In genomic region chr19:58385313-58386165, GRCh38 we compare ENCODE assay signal across 9 cellular contexts. TPM values are rescaled to one million over a fixed set of nuclear protein-coding genes. Genes with fewer than 3 reads are reported as not detected.
DNase-seq lines count a peak whose midpoint lies in the region; ATAC-seq, FAIRE-seq and TF ChIP-seq lines count a peak whose summit lies in the region.
"Had no signal": no experiment of that assay in that cellular context is flagged by ENCODE, and none has a peak within 500 bp of the region (broad histone marks: within the 10 kb centered on the region; RNA-seq: fewer than 3 reads in every experiment).

No MANE protein-coding gene starts in this region.

- TF ChIP-seq EP300 in H1 (IDR thresholded peaks at IDR 0.05; ENCODE audit: borderline replicate concordance in 1 of 2, low read depth in 2 of 2, low read length in 2 of 2) = no peak

- peak overlapping the region; percentile 79; the same call in 1 of the 2 replicates for H2AK5ac ChIP-seq in H1 (ENCODE audit: low read depth, low read length)

- peak overlapping the region; percentile 97 for H2BK5ac ChIP-seq in H1 (ENCODE audit: low read depth, low read length)

- peak overlapping the region; percentile 92 for H3K4me2 ChIP-seq in PC-3 (ENCODE audit: low read length)
- H3K4me2 ChIP-seq in H1 (ENCODE audit: insufficient read depth in 1 of 2, low read depth in 2 of 2, low read length in 2 of 2) = peak overlapping the region; percentile 95 to 98

- TF ChIP-seq RAD21 in H1 (IDR thresholded peaks at IDR 0.05 in 1 of 2, conservative IDR thresholded peaks at IDR 0.05 in 1 of 2; ENCODE audit: low read depth in 2 of 2, low read length in 2 of 2) = no peak

- POLR2A ChIA-PET in PC-3 (lab: Charles Lee; ENCODE audit: unreplicated experiment) (no interaction called here), H1 (lab: Charles Lee; ENCODE audit: partially characterized antibody) (interaction anchor here (0.6 to 5.8 kb wide), 9 partner anchors 12 to 134 kb away, joined by 3 to 78 read pairs (median 4); partner anchors contain the start of genes ERVK3-1, RNF225, ZBTB45 and ZNF497)

- CTCF ChIA-PET in PC-3 (lab: Charles Lee) (no interaction called here), H1 (lab: Charles Lee; ENCODE audit: partially characterized antibody) (no interaction called here)

- TF ChIP-seq CTCF in C4-2B (conservative IDR thresholded peaks at IDR 0.05) = no peak
- no peak for TF ChIP-seq CTCF in PC-3 (conservative IDR thresholded peaks at IDR 0.05; ENCODE audit: low read depth, low read length)
- TF ChIP-seq CTCF in H1 (IDR thresholded peaks at IDR 0.05; ENCODE audit: control extremely low read depth in 1 of 3, insufficient read depth in 1 of 3, low read depth in 1 of 3, low read length in 3 of 3) = no peak
- no peak for TF ChIP-seq CTCF in neutrophil (IDR thresholded peaks at IDR 0.05)

- no peak overlapping the region for H3K23ac ChIP-seq in H1 (ENCODE audit: insufficient read length)

- peak overlapping the region; percentile 99 for H3K27ac ChIP-seq in C4-2B
- peak overlapping the region; percentile 86; the same call in 1 of the 2 replicates for H3K27ac ChIP-seq in PC-3 (ENCODE audit: low read length)
- peak overlapping the region; percentile 94 for H3K27ac ChIP-seq in H1 (ENCODE audit: low read depth, low read length)
- H3K27ac ChIP-seq in neutrophil = no peak overlapping the region

- peak overlapping the region; percentile 91 for H3K9ac ChIP-seq in PC-3 (ENCODE audit: low read length)
- peak overlapping the region; percentile 89 to 95 (median 92) for H3K9ac ChIP-seq in H1 (replicated peaks in 1 of 4; ENCODE audit: extremely low read depth in 1 of 4, low read depth in 3 of 4, low read length in 3 of 4)

- H3K79me1 ChIP-seq in H1 (ENCODE audit: low read depth, low read length) = peaks cover 4% of the 10 kb centered on the region; the same call in 1 of the 2 replicates

- TF ChIP-seq POLR2A in H1 (IDR thresholded peaks at IDR 0.05; ENCODE audit: control extremely low read depth in 1 of 2, low read depth in 2 of 2, low read length in 2 of 2) = no peak

- WGBS in H1 (ENCODE audit: extremely low coverage in 1 of 2, insufficient coverage in 1 of 2, insufficient read length in 1 of 2, insufficient replicate concordance in 2 of 2, low coverage in 1 of 2, low lambda C conversion rate in 2 of 2, missing lambda C conversion rate in 1 of 2), 2 experiments = 79% methylated on average over 16 of the region's 16 CpGs; no CpG with 5 or more reads in 1 of the 2 experiments

- H3K4me1 ChIP-seq in PC-3 (ENCODE audit: insufficient read depth, low read length) (peaks cover 33% of the 10 kb centered on the region), H1 (replicated peaks in 1 of 4; ENCODE audit: control insufficient read depth in 3 of 4, insufficient read depth in 4 of 4, low read length in 3 of 4) (peaks cover 0 to 15% (median 9%) of the 10 kb centered on the region in 4 experiments; a peak in 6 of 7 replicates), neutrophil (ENCODE audit: control insufficient read depth in 1 of 2, insufficient read depth in 1 of 2, low read depth in 1 of 2, low read length in 1 of 2) (peaks cover 30 to 32% of the 10 kb centered on the region in 2 experiments)

- no peaks in the 10 kb centered on the region for H3K27me3 ChIP-seq in PC-3 (ENCODE audit: low read length)
- H3K27me3 ChIP-seq in H1 (replicated peaks in 1 of 4; ENCODE audit: control insufficient read depth in 3 of 4, extremely low read depth in 1 of 4, insufficient read depth in 3 of 4, low read length in 3 of 4) = no peaks in the 10 kb centered on the region
- no peaks in the 10 kb centered on the region for H3K27me3 ChIP-seq in neutrophil

- peak overlapping the region; percentile 99 for H3K56ac ChIP-seq in H1 (replicated peaks; ENCODE audit: insufficient read length, low read depth, low read length)

- DNase-seq in PC-3 (no peak), H1 (ENCODE audit: low read depth in 1 of 2, low spot score in 2 of 2) (no peak), NCI-H2029 (lab: John Stamatoyannopoulos, UW) (no peak), NCI-H2081 (lab: John Stamatoyannopoulos, UW) (no peak), NCI-H2171 (lab: John Stamatoyannopoulos, UW) (no peak), T-helper 9 cell (no peak)

- peak overlapping the region; percentile 21 for H2BK120ac ChIP-seq in H1 (replicated peaks; ENCODE audit: low read depth, low read length)

- H3K79me2 ChIP-seq in PC-3 (ENCODE audit: low read length) = peaks cover 57% of the 10 kb centered on the region
- peaks cover 6 to 31% of the 10 kb centered on the region in 2 experiments for H3K79me2 ChIP-seq in H1 (ENCODE audit: control insufficient read depth in 1 of 2, insufficient read depth in 2 of 2, low read length in 2 of 2)

- no peaks in the 10 kb centered on the region for H3K9me2 ChIP-seq in PC-3 (replicated peaks; ENCODE audit: low read length)

- peak overlapping the region; percentile 95 for H3K18ac ChIP-seq in H1 (ENCODE audit: extremely low read depth, low read length)

- peaks cover 20% of the 10 kb centered on the region for H3K23me2 ChIP-seq in H1 (ENCODE audit: low read depth, low read length)

- peaks cover 24% of the 10 kb centered on the region for H3K36me3 ChIP-seq in PC-3 (ENCODE audit: low read depth, low read length)
- H3K36me3 ChIP-seq in H1 (ENCODE audit: control insufficient read depth in 2 of 4, insufficient read depth in 4 of 4, low read length in 3 of 4) = peaks cover 3 to 19% (median 16%) of the 10 kb centered on the region in 4 experiments; a peak in 7 of 8 replicates
- H3K36me3 ChIP-seq in neutrophil = no peaks in the 10 kb centered on the region

- intact Hi-C loops in PC-3 (cut with micrococcal nuclease) = no loop called here

- BruUV-seq in PC-3 (replicated peaks; lab: Mats Ljungman, UMichigan) = no TSS peak

- H2BK15ac ChIP-seq in H1 (ENCODE audit: low read length) = no peak overlapping the region; the same call in 1 of the 2 replicates

- H4K8ac ChIP-seq in H1 (ENCODE audit: extremely low read depth, insufficient read depth, low read length) = peak overlapping the region; percentile 99

- H3K14ac ChIP-seq in H1 (ENCODE audit: insufficient read length) = peak overlapping the region; percentile 66

- no peaks in the 10 kb centered on the region for H3F3A ChIP-seq in PC-3 (ENCODE audit: low read length, unreplicated experiment)

- H4K91ac ChIP-seq in H1 (replicated peaks; ENCODE audit: insufficient read length, low read length) = peak overlapping the region; percentile 99

- H4K5ac ChIP-seq in H1 (ENCODE audit: insufficient read length, low read depth, low read length) = peak overlapping the region; percentile 100

- H2BK20ac ChIP-seq in H1 (ENCODE audit: low read length) = no peak overlapping the region

- no peak for ATAC-seq in PC-3

- H3K4ac ChIP-seq in H1 (replicated peaks; ENCODE audit: insufficient read length, low read depth, low read length) = peak overlapping the region; percentile 99

- H2BK12ac ChIP-seq in H1 (ENCODE audit: low read depth, low read length) = 0 out of 2 replicates have a peak overlapping the region, but pooled peaks have one; percentile 50

- no peak for FAIRE-seq in H1 (lab: Jason Lieb, UNC)

- H4K20me1 ChIP-seq in PC-3 (ENCODE audit: low read length) = peaks cover 22% of the 10 kb centered on the region
- H4K20me1 ChIP-seq in H1 (replicated peaks in 1 of 2; ENCODE audit: control insufficient read depth in 1 of 2, insufficient read depth in 2 of 2, low read length in 2 of 2) = peaks cover 10 to 11% of the 10 kb centered on the region in 2 experiments

- H2AFZ ChIP-seq in PC-3 (ENCODE audit: low read length) (peak overlapping the region; percentile 70; the same call in 1 of the 2 replicates), H1 (ENCODE audit: low read length) (no peak overlapping the region)

- peak overlapping the region; percentile 96 for H3K4me3 ChIP-seq in PC-3 (ENCODE audit: low read length)
- H3K4me3 ChIP-seq in H1 (ENCODE audit: extremely low read depth in 1 of 4, insufficient read depth in 2 of 4, low read depth in 3 of 4, low read length in 4 of 4) = peak overlapping the region; percentile 82 to 99 (median 92)
- H3K4me3 ChIP-seq in neutrophil (ENCODE audit: low read depth in 1 of 2, low read length in 1 of 2) = peak overlapping the region; percentile 69 to 88

- H3K9me3 ChIP-seq in PC-3 (ENCODE audit: low read length) (no peaks in the 10 kb centered on the region), H1 (ENCODE audit: insufficient read depth in 2 of 2, low read depth in 1 of 2, low read length in 1 of 2) (no peaks in the 10 kb centered on the region), neutrophil (no peaks in the 10 kb centered on the region)

RNA-seq across cellular contexts. Expression of gene RPS5, which starts 1.5 kb away (rescaled TPM):
- 3,515 and 3,776 TPM in 2 replicates for total RNA-seq in PC-3 (2014; rRNA removed)
- 1,554 and 1,557 TPM in 2 replicates for total RNA-seq in H1 (2021; fragmentation: NEBNext Ultra II Directional; extraction: Animal tissue kit (Norgen Biotek cat#: 25700))
- 5,731 and 5,910 TPM in 2 replicates for polyA plus RNA-seq in H1 (2011; rRNA removed)
- 4,964 TPM for polyA plus RNA-seq in H1 (2011; cell fraction: cytosol; rRNA removed)
- 4,758 TPM for polyA plus RNA-seq in H1 (2011; cell fraction: nucleus; rRNA removed)
- polyA plus RNA-seq in H1 (2012, experiment 1 of 2) = 1,384 to 2,769 TPM (median 2,624 TPM) in 4 replicates
- polyA plus RNA-seq in H1 (2012, experiment 2 of 2) = 4,606 TPM
- polyA plus RNA-seq in H1 (2013, experiment 1 of 2) = 1,774 TPM
- 1,569 TPM for polyA plus RNA-seq in H1 (2013, experiment 2 of 2)
- polyA minus RNA-seq in H1 (2011; rRNA and poly(A)+ RNA removed) = 2,194 and 2,867 TPM in 2 replicates
- 1,050 TPM for polyA minus RNA-seq in H1 (2011; cell fraction: cytosol; rRNA and poly(A)+ RNA removed)
- 966 TPM for polyA minus RNA-seq in H1 (2011; cell fraction: nucleus; rRNA and poly(A)+ RNA removed)

RNA-seq across cellular contexts. Expression of gene ZNF837, which starts 4.7 kb away (rescaled TPM):
- total RNA-seq in PC-3 (2014; rRNA removed) = 9.5 and 12.6 TPM in 2 replicates
- total RNA-seq in H1 (2021; fragmentation: NEBNext Ultra II Directional; extraction: Animal tissue kit (Norgen Biotek cat#: 25700)) = 1.9 and 2.7 TPM in 2 replicates
- 3.3 and 6.6 TPM in 2 replicates for polyA plus RNA-seq in H1 (2011; rRNA removed)
- polyA plus RNA-seq in H1 (2011; cell fraction: cytosol; rRNA removed) = 4.1 TPM
- 4.7 TPM for polyA plus RNA-seq in H1 (2011; cell fraction: nucleus; rRNA removed)
- 2.4 to 3.5 TPM (median 2.8 TPM) in 4 replicates for polyA plus RNA-seq in H1 (2012, experiment 1 of 2)
- 3.7 TPM for polyA plus RNA-seq in H1 (2012, experiment 2 of 2)
- 1.5 TPM for polyA plus RNA-seq in H1 (2013, experiment 1 of 2)
- 1.5 TPM for polyA plus RNA-seq in H1 (2013, experiment 2 of 2)
- 0.27 and 0.54 TPM in 2 replicates for polyA minus RNA-seq in H1 (2011; rRNA and poly(A)+ RNA removed)
- polyA minus RNA-seq in H1 (2011; cell fraction: cytosol; rRNA and poly(A)+ RNA removed) = 2.3 TPM
- polyA minus RNA-seq in H1 (2011; cell fraction: nucleus; rRNA and poly(A)+ RNA removed) = 1.8 TPM

RNA-seq across cellular contexts. Expression of gene RNF225, which starts 9.9 kb away (rescaled TPM):
- total RNA-seq in PC-3 (2014; rRNA removed) = 2.2 TPM in 1 of 2 replicates, not detected in the other
- 1.0 and 1.2 TPM in 2 replicates for total RNA-seq in H1 (2021; fragmentation: NEBNext Ultra II Directional; extraction: Animal tissue kit (Norgen Biotek cat#: 25700))
- polyA plus RNA-seq in H1 (2011; rRNA removed) = 0.17 TPM in 2 replicates
- 0.40 TPM for polyA plus RNA-seq in H1 (2011; cell fraction: cytosol; rRNA removed)
- 0.97 TPM for polyA plus RNA-seq in H1 (2011; cell fraction: nucleus; rRNA removed)
- 0.39 TPM in 1 of 4 replicates, not detected in the others for polyA plus RNA-seq in H1 (2012, experiment 1 of 2)
- not detected for polyA plus RNA-seq in H1 (2012, experiment 2 of 2)
- polyA plus RNA-seq in H1 (2013, experiment 1 of 2) = 0.26 TPM
- polyA plus RNA-seq in H1 (2013, experiment 2 of 2) = 0.26 TPM
- polyA minus RNA-seq in H1 (2011; rRNA and poly(A)+ RNA removed) = not detected in 2 replicates
- polyA minus RNA-seq in H1 (2011; cell fraction: cytosol; rRNA and poly(A)+ RNA removed) = not detected
- 2.3 TPM for polyA minus RNA-seq in H1 (2011; cell fraction: nucleus; rRNA and poly(A)+ RNA removed)
- total RNA-seq: myocyte had no signal

RNA-seq across cellular contexts. Expression of gene ZNF584, which starts 22.9 kb away (rescaled TPM):
- total RNA-seq in PC-3 (2014; rRNA removed) = 49.2 and 73.8 TPM in 2 replicates
- 4.5 and 5.2 TPM in 2 replicates for total RNA-seq in H1 (2021; fragmentation: NEBNext Ultra II Directional; extraction: Animal tissue kit (Norgen Biotek cat#: 25700))
- 2.5 and 2.7 TPM in 2 replicates for polyA plus RNA-seq in H1 (2011; rRNA removed)
- polyA plus RNA-seq in H1 (2011; cell fraction: cytosol; rRNA removed) = 3.1 TPM
- 4.3 TPM for polyA plus RNA-seq in H1 (2011; cell fraction: nucleus; rRNA removed)
- polyA plus RNA-seq in H1 (2012, experiment 1 of 2) = 2.9 to 4.4 TPM (median 3.7 TPM) in 4 replicates
- polyA plus RNA-seq in H1 (2012, experiment 2 of 2) = 1.5 TPM
- 2.4 TPM for polyA plus RNA-seq in H1 (2013, experiment 1 of 2)
- polyA plus RNA-seq in H1 (2013, experiment 2 of 2) = 2.7 TPM
- polyA minus RNA-seq in H1 (2011; rRNA and poly(A)+ RNA removed) = 4.9 and 5.9 TPM in 2 replicates
- polyA minus RNA-seq in H1 (2011; cell fraction: cytosol; rRNA and poly(A)+ RNA removed) = 2.1 TPM
- 3.0 TPM for polyA minus RNA-seq in H1 (2011; cell fraction: nucleus; rRNA and poly(A)+ RNA removed)

RNA-seq across cellular contexts. Expression of gene ZNF497, which starts 23.0 kb away (rescaled TPM):
- 2.2 and 4.0 TPM in 2 replicates for total RNA-seq in PC-3 (2014; rRNA removed)
- total RNA-seq in H1 (2021; fragmentation: NEBNext Ultra II Directional; extraction: Animal tissue kit (Norgen Biotek cat#: 25700)) = 0.93 and 1.0 TPM in 2 replicates
- polyA plus RNA-seq in H1 (2011; rRNA removed) = 1.4 and 2.0 TPM in 2 replicates
- 1.4 TPM for polyA plus RNA-seq in H1 (2011; cell fraction: cytosol; rRNA removed)
- 6.2 TPM for polyA plus RNA-seq in H1 (2011; cell fraction: nucleus; rRNA removed)
- 1.7 to 2.7 TPM (median 2.4 TPM) in 4 replicates for polyA plus RNA-seq in H1 (2012, experiment 1 of 2)
- polyA plus RNA-seq in H1 (2012, experiment 2 of 2) = 1.5 TPM
- 0.45 TPM for polyA plus RNA-seq in H1 (2013, experiment 1 of 2)
- polyA plus RNA-seq in H1 (2013, experiment 2 of 2) = 0.31 TPM
- 1.0 and 1.7 TPM in 2 replicates for polyA minus RNA-seq in H1 (2011; rRNA and poly(A)+ RNA removed)
- 2.5 TPM for polyA minus RNA-seq in H1 (2011; cell fraction: cytosol; rRNA and poly(A)+ RNA removed)
- 1.7 TPM for polyA minus RNA-seq in H1 (2011; cell fraction: nucleus; rRNA and poly(A)+ RNA removed)
